In genomic region chr4:2869659-2870058, GRCh38 we compare ENCODE assay signal across 13 cellular contexts. TPM values are rescaled to one million over a fixed set of nuclear protein-coding genes. Genes with fewer than 3 reads are reported as not detected.
A peak's percentile ranks its signal among the peaks of the same experiment; 100 is the strongest.
DNase-seq lines count a peak whose midpoint lies in the region; ATAC-seq and TF ChIP-seq lines count a peak whose summit lies in the region.
"Had no signal": no experiment of that assay in that cellular context is flagged by ENCODE, and none has a peak within 500 bp of the region (broad histone marks: within the 10 kb centered on the region; RNA-seq: fewer than 3 reads in every experiment).

No MANE protein-coding gene starts in this region.

- no peaks in the 10 kb centered on the region for H3K27me3 Mint-ChIP-seq in CD8-positive, alpha-beta memory T cell
- peaks cover 0 to 4% (median 0%) of the 10 kb centered on the region in 3 donors for H3K27me3 Mint-ChIP-seq in immature natural killer cell (ENCODE audit: low read depth in 3 of 3)
- H3K27me3 Mint-ChIP-seq: memory B cell had no signal

- no peak overlapping the region for H3K27ac ChIP-seq in CD8-positive, alpha-beta memory T cell (ENCODE audit: low read depth, low read length)
- H3K27ac ChIP-seq in Peyer's patch = peak overlapping the region in 3 of 4 donors; percentile 4 to 71 (median 69)
- H3K27ac ChIP-seq in sigmoid colon = peak overlapping the region; percentile 55 to 73 (median 63)
- H3K27ac ChIP-seq: SK-N-MC had no signal

- TF ChIP-seq POLR2A in Peyer's patch (IDR thresholded peaks at IDR 0.05) (no peak), sigmoid colon (IDR thresholded peaks at IDR 0.05) (no peak)

- TF ChIP-seq EP300 in sigmoid colon (IDR thresholded peaks at IDR 0.05) = no peak

- peaks cover 0 to 33% (median 0%) of the 10 kb centered on the region in 3 donors for H3K36me3 Mint-ChIP-seq in CD8-positive, alpha-beta memory T cell
- no peaks in the 10 kb centered on the region for H3K36me3 Mint-ChIP-seq in immature natural killer cell

- H3K4me3 ChIP-seq in CD8-positive, alpha-beta memory T cell (ENCODE audit: low read length) = no peak overlapping the region
- H3K4me3 ChIP-seq in Peyer's patch = peak overlapping the region in 1 of 4 donors; percentile 21
- no peak overlapping the region for H3K4me3 ChIP-seq in sigmoid colon
- H3K4me3 ChIP-seq: SK-N-MC had no signal

- peaks cover 39% of the 10 kb centered on the region for H3K4me1 ChIP-seq in CD8-positive, alpha-beta memory T cell (ENCODE audit: insufficient read depth, low read length)
- H3K4me1 ChIP-seq in Peyer's patch (peaks cover 0 to 89% (median 8%) of the 10 kb centered on the region in 4 donors), sigmoid colon (peaks cover 0 to 89% (median 74%) of the 10 kb centered on the region in 4 donors)

- 36 to 66% methylated on average over 6 of the region's 6 CpGs for WGBS in sigmoid colon, 2 donors

- no peaks in the 10 kb centered on the region for H3K9me3 Mint-ChIP-seq in CD8-positive, alpha-beta memory T cell
- H3K9me3 Mint-ChIP-seq in immature natural killer cell = no peaks in the 10 kb centered on the region
- H3K9me3 Mint-ChIP-seq: memory B cell had no signal

- H3K36me3 ChIP-seq in CD8-positive, alpha-beta memory T cell (ENCODE audit: insufficient read depth, low read length) = peaks cover 3% of the 10 kb centered on the region
- H3K36me3 ChIP-seq in Peyer's patch = no peaks in the 10 kb centered on the region
- H3K36me3 ChIP-seq in sigmoid colon = no peaks in the 10 kb centered on the region

- no peak for DNase-seq in CD8-positive, alpha-beta memory T cell
- DNase-seq in Peyer's patch (no peak), immature natural killer cell (no peak), sigmoid colon (no peak), DMS53 (lab: John Stamatoyannopoulos, UW) (no peak), pons (ENCODE audit: low spot score) (no peak)
- DNase-seq: activated naive CD4-positive, alpha-beta T cell treated with anti-CD3 and anti-CD28 coated beads, Interleukin-2, amount 50 U/mL, for 16 hours; NCI-H1436 treated with DMSO at 0.1 percent for 48 hours; NCI-H446 treated with DMSO at 0.1 percent for 48 hours had no signal

- CTCF ChIA-PET in CD8-positive, alpha-beta memory T cell (lab: Charles Lee) = interaction anchor here (1.7 kb wide), 1 partner anchor 106 kb away, joined by 5 read pairs; no protein-coding TSS in a partner anchor

- peaks cover 73 to 91% (median 86%) of the 10 kb centered on the region in 3 donors for H3K4me1 Mint-ChIP-seq in CD8-positive, alpha-beta memory T cell
- peaks cover 90 to 95% of the 10 kb centered on the region in 2 donors for H3K4me1 Mint-ChIP-seq in immature natural killer cell

- POLR2A ChIA-PET in CD8-positive, alpha-beta memory T cell (lab: Charles Lee) = no interaction called here

- TF ChIP-seq CTCF in Peyer's patch (IDR thresholded peaks at IDR 0.05) = no peak
- no peak for TF ChIP-seq CTCF in sigmoid colon (IDR thresholded peaks at IDR 0.05)

- intact Hi-C loops in sigmoid colon (cut with DNase I) = no loop called here

- H3K27ac Mint-ChIP-seq in CD8-positive, alpha-beta memory T cell = peak overlapping the region in 5 of 8 donors; percentile 10 to 81 (median 69)
- peak overlapping the region; percentile 35 to 85 (median 55) for H3K27ac Mint-ChIP-seq in immature natural killer cell
- H3K27ac Mint-ChIP-seq: memory B cell had no signal

- H3K9me3 ChIP-seq in CD8-positive, alpha-beta memory T cell (ENCODE audit: low read length) = no peaks in the 10 kb centered on the region
- H3K9me3 ChIP-seq in Peyer's patch (no peaks in the 10 kb centered on the region), sigmoid colon (no peaks in the 10 kb centered on the region)

- ATAC-seq in GM21576 (IDR thresholded peaks at IDR 0.05; ENCODE audit: unreplicated experiment) = no peak
- ATAC-seq in GM19395 (IDR thresholded peaks at IDR 0.05; ENCODE audit: unreplicated experiment) = no peak

- H3K27me3 ChIP-seq in CD8-positive, alpha-beta memory T cell (ENCODE audit: insufficient read depth, low read length, poor library complexity, severe bottlenecking) = no peaks in the 10 kb centered on the region
- no peaks in the 10 kb centered on the region for H3K27me3 ChIP-seq in Peyer's patch
- H3K27me3 ChIP-seq in sigmoid colon = no peaks in the 10 kb centered on the region

- H3K4me3 Mint-ChIP-seq in CD8-positive, alpha-beta memory T cell = no peak overlapping the region
- no peak overlapping the region for H3K4me3 Mint-ChIP-seq in immature natural killer cell
- H3K4me3 Mint-ChIP-seq: memory B cell had no signal

RNA-seq across cellular contexts. Expression of gene ADD1, which starts 26.0 kb away (rescaled TPM):
- total RNA-seq in CD8-positive, alpha-beta memory T cell = 100 to 1,000 TPM; 185 to 192 TPM
- polyA plus RNA-seq in CD8-positive, alpha-beta memory T cell = 217 TPM
- total RNA-seq in Peyer's patch (100 to 1,000 TPM; 290 to 470 (median 372) TPM), sigmoid colon (100 to 1,000 TPM; 166 to 378 (median 183) TPM)
- polyA plus RNA-seq in immature natural killer cell (100 to 1,000 TPM; 207 to 318 (median 314) TPM), sigmoid colon (100 to 1,000 TPM; 113 to 162 (median 120) TPM)
